9 cellular contexts compared by ENCODE assay signal in the genomic region with DNA sequence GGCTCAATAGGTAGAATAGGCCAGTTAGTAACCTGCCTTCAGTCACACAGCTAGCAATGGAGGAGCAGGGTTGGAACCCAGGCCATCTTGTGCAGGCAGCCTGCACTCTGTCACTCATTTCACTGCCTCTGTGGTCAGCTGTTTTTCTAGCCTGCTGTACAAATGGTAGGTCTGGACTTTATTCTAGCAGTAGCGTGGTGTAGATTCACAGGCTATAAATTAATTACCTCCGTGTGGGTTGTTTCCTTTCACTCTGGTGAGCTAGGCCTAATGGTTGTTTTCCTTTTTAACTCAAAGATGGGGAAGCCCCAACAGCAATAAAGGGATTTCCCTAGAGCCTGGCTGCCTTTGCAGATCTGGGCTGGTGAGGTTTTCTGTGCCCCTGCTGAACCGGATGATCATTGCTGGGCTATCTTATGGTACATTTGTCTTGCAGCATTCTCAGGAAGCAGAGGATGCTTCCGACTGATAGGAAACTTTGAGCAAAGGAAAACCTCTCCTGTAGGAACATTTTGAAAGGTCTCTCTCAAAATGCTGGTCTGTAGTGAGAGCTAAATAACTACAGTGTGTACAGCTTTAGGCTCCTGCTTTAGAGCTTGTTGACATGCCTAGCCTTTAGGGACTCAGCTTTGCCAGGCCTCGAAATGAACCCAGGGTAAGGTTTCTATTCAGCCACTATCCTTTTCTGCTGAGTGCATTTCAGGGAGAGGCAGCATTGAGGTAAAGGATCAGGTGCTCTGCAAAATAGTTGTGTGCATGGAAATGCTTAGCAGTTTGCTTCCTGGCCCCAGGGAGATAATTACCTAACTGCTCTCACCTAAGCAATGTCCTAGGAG.
DNase-seq lines count a peak whose midpoint lies in the region; ATAC-seq and TF ChIP-seq lines count a peak whose summit lies in the region.
"Had no signal": no experiment of that assay in that cellular context is flagged by ENCODE, and none has a peak within 500 bp of the region (broad histone marks: within the 10 kb centered on the region; RNA-seq: fewer than 3 reads in every experiment).

No MANE protein-coding gene starts in this region.

- peaks cover 9 to 28% (median 23%) of the 10 kb centered on the region in 4 donors for H3K4me1 Mint-ChIP-seq in CD4-positive, CD25-positive, alpha-beta regulatory T cell
- H3K4me1 Mint-ChIP-seq in naive thymus-derived CD8-positive, alpha-beta T cell: peaks cover 6 to 20% (median 16%) of the 10 kb centered on the region in 4 donors
- no peaks in the 10 kb centered on the region for H3K4me1 Mint-ChIP-seq in MCF 10A (ENCODE audit: insufficient read depth, unreplicated experiment)

- BruUV-seq in MCF 10A (replicated peaks; lab: Mats Ljungman, UMichigan): no TSS peak

- intact Hi-C loops in MCF 10A (cut with micrococcal nuclease): no loop called here

- peaks cover 13% of the 10 kb centered on the region for H3K4me1 ChIP-seq in CD4-positive, CD25-positive, alpha-beta regulatory T cell (ENCODE audit: control insufficient read depth, insufficient read depth, low read length, poor library complexity, severe bottlenecking)
- H3K4me1 ChIP-seq: parathyroid adenoma had no signal

- H3K4me3 Mint-ChIP-seq in CD4-positive, CD25-positive, alpha-beta regulatory T cell: peak overlapping the region in 3 of 4 donors; percentile 64 to 87 (median 74)
- H3K4me3 Mint-ChIP-seq in naive thymus-derived CD8-positive, alpha-beta T cell: peak overlapping the region in 8 of 10 donors; percentile 7 to 66 (median 36)
- H3K4me3 Mint-ChIP-seq in MCF 10A (ENCODE audit: unreplicated experiment): no peak overlapping the region

- CTCF ChIA-PET in MCF 10A (lab: Yijun Ruan, JAX): interaction anchor here (0.6 to 1.4 kb wide), 4 partner anchors 8 to 121 kb away, joined by 3 to 5 read pairs (median 4); no protein-coding TSS in a partner anchor

- no peaks in the 10 kb centered on the region for H3K27me3 ChIP-seq in CD4-positive, CD25-positive, alpha-beta regulatory T cell (ENCODE audit: control insufficient read depth, insufficient read depth, low read length)

- no peaks in the 10 kb centered on the region for H3K27me3 Mint-ChIP-seq in CD4-positive, CD25-positive, alpha-beta regulatory T cell
- no peaks in the 10 kb centered on the region for H3K27me3 Mint-ChIP-seq in naive thymus-derived CD8-positive, alpha-beta T cell
- no peaks in the 10 kb centered on the region for H3K27me3 Mint-ChIP-seq in MCF 10A (ENCODE audit: insufficient read depth, unreplicated experiment)

- peak; percentile 91 to 96 for ATAC-seq in CD4-positive, CD25-positive, alpha-beta regulatory T cell (ENCODE audit: low read depth in 2 of 2)
- peak; percentile 97 for ATAC-seq in GM19395 (IDR thresholded peaks at IDR 0.05; ENCODE audit: unreplicated experiment)
- peak; percentile 98 for ATAC-seq in HG03378 (IDR thresholded peaks at IDR 0.05; ENCODE audit: unreplicated experiment)
- peak; percentile 99 for ATAC-seq in naive thymus-derived CD8-positive, alpha-beta T cell

- H3K4me3 ChIP-seq in CD4-positive, CD25-positive, alpha-beta regulatory T cell (ENCODE audit: low read depth, low read length): peak overlapping the region; percentile 49

- TF ChIP-seq CTCF in MCF 10A (IDR thresholded peaks at IDR 0.05; ENCODE audit: unreplicated experiment): no peak

- peak overlapping the region; percentile 70 for H3K27ac ChIP-seq in CD4-positive, CD25-positive, alpha-beta regulatory T cell (ENCODE audit: insufficient read depth, low read length, poor library complexity, severe bottlenecking)
- H3K27ac ChIP-seq: parathyroid adenoma had no signal

- POLR2A ChIA-PET in naive thymus-derived CD8-positive, alpha-beta T cell (lab: Charles Lee): no interaction called here
- POLR2A ChIA-PET in MCF 10A (lab: Yijun Ruan, JAX): no interaction called here

- peak overlapping the region; percentile 27 to 92 (median 84) for H3K27ac Mint-ChIP-seq in CD4-positive, CD25-positive, alpha-beta regulatory T cell
- peak overlapping the region in 9 of 10 donors; percentile 20 to 90 (median 55) for H3K27ac Mint-ChIP-seq in naive thymus-derived CD8-positive, alpha-beta T cell
- H3K27ac Mint-ChIP-seq in MCF 10A (ENCODE audit: low read depth, unreplicated experiment): no peak overlapping the region

- peaks cover 3% of the 10 kb centered on the region for H3K36me3 Mint-ChIP-seq in CD4-positive, CD25-positive, alpha-beta regulatory T cell
- peaks cover 2 to 8% (median 4%) of the 10 kb centered on the region in 3 donors for H3K36me3 Mint-ChIP-seq in naive thymus-derived CD8-positive, alpha-beta T cell
- peaks cover 2% of the 10 kb centered on the region for H3K36me3 Mint-ChIP-seq in MCF 10A (ENCODE audit: insufficient read depth, unreplicated experiment)

- H3K9me3 Mint-ChIP-seq in CD4-positive, CD25-positive, alpha-beta regulatory T cell: peaks cover 0 to 6% (median 2%) of the 10 kb centered on the region in 7 donors
- peaks cover 0 to 4% (median 0%) of the 10 kb centered on the region in 9 donors for H3K9me3 Mint-ChIP-seq in naive thymus-derived CD8-positive, alpha-beta T cell
- no peaks in the 10 kb centered on the region for H3K9me3 Mint-ChIP-seq in MCF 10A (ENCODE audit: unreplicated experiment)

- peak; percentile 2 to 77 (median 46) for DNase-seq in CD4-positive, CD25-positive, alpha-beta regulatory T cell
- DNase-seq in activated T-cell treated with anti-CD3 and anti-CD28 coated beads for 24 hours (ENCODE audit: low read depth) (peak; percentile 38), MCF 10A (ENCODE audit: unreplicated experiment) (no peak), NCI-H524 treated with DMSO at 0.1 percent for 48 hours (lab: John Stamatoyannopoulos, UW) (no peak), NCI-H526 (lab: John Stamatoyannopoulos, UW) (no peak)
- peak in 7 of 10 donors; percentile 13 to 62 (median 33) for DNase-seq in naive thymus-derived CD8-positive, alpha-beta T cell

- H3K9me3 ChIP-seq in CD4-positive, CD25-positive, alpha-beta regulatory T cell (ENCODE audit: control insufficient read depth in 2 of 2, low read length in 2 of 2): peaks cover 0 to 2% of the 10 kb centered on the region in 2 experiments

- no peaks in the 10 kb centered on the region for H3K36me3 ChIP-seq in CD4-positive, CD25-positive, alpha-beta regulatory T cell (ENCODE audit: control insufficient read depth, insufficient read depth, low read length)

Comparison
In these comparisons a context has a peak if more than half of its experiments do, and no peak if none do; other contexts are left out.
1. DNase-seq: peak in CD4-positive, CD25-positive, alpha-beta regulatory T cell (3 of 3), activated T-cell treated with anti-CD3 and anti-CD28 coated beads for 24 hours (single experiment) and naive thymus-derived CD8-positive, alpha-beta T cell (7 of 10); none in MCF 10A (single experiment), NCI-H524 treated with DMSO at 0.1 percent for 48 hours (single experiment) and NCI-H526 (0 of 2).
2. Peak in every context shown above with its lines, with median percentiles within 50 percentile points of each other: ATAC-seq.